ENCODE assay signal across 19 cellular contexts in the genomic region with DNA sequence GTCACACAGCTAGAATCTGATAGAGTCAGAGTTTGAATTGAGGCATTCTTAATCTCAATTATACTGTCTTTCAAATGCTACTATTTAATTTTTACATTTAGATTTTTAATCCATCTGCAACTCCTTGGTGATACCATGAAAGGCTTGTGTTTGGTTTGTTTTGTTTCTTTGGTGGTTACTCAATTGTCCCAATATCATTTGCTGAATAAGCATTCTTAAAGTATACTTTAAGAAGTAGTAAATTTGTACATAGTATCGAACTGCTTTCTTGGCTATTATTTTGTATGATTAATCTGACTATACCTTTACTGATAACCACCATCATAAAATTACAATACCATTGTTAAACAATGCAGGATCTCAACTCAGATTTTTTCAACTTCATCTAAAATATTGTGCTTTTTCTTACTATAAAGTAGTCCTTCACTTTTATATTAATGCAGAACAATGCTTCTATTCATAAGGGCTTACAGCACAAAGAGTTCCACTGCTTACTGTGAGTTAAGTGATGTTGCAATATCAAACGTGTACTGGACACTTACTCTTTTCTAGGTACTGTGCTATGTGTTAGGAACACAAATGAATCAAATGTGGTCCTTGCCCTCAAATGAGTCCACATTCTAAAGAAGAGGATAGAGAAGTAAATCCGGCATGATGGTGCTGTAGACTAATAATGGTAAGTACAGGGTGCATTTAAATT.
A peak's percentile ranks its signal among the peaks of the same experiment; 100 is the strongest.
DNase-seq lines count a peak whose midpoint lies in the region; ATAC-seq, FAIRE-seq and TF ChIP-seq lines count a peak whose summit lies in the region.
"Had no signal": no experiment of that assay in that cellular context is flagged by ENCODE, and none has a peak within 500 bp of the region (broad histone marks: within the 10 kb centered on the region; RNA-seq: fewer than 3 reads in every experiment).

No MANE protein-coding gene starts in this region.

- no peak for TF ChIP-seq POLR2A in adrenal gland (IDR thresholded peaks at IDR 0.05)

- H3K9me3 ChIP-seq in kidney (ENCODE audit: control insufficient read depth in 1 of 2, low read length in 2 of 2) (no peaks in the 10 kb centered on the region), adrenal gland (replicated peaks in 1 of 3) (no peaks in the 10 kb centered on the region)

- peak; percentile 4 for DNase-seq in COLO829 (ENCODE audit: low spot score)
- peak; percentile 1 for DNase-seq in SK-MEL-5 (ENCODE audit: low read depth, low spot score)
- no peak for DNase-seq in kidney
- DNase-seq in NCI-H2227 (lab: John Stamatoyannopoulos, UW; ENCODE audit: unreplicated experiment) = no peak
- no peak for DNase-seq in adrenal gland
- DNase-seq: AML-193; CD4-positive, alpha-beta T cell; DMS153; DMS79; GDM1; HCEC 1CT had no signal

- H3K9ac ChIP-seq in kidney (ENCODE audit: low read length in 2 of 2) = no peak overlapping the region

- ATAC-seq in HG02938 (IDR thresholded peaks at IDR 0.05; ENCODE audit: unreplicated experiment) = no peak
- ATAC-seq: GM23338 had no signal

- in situ Hi-C loops in SK-MEL-5 (cut with HindIII; ENCODE audit: low pct_unique_long_range_greater_than_20kb, low sequenced_read_pairs) = no loop called here

- H3K27me3 ChIP-seq in adrenal gland = no peaks in the 10 kb centered on the region

- H3K4me3 ChIP-seq in kidney (ENCODE audit: low read length in 2 of 2) (no peak overlapping the region), adrenal gland (no peak overlapping the region)
- H3K4me3 ChIP-seq: GM23338 had no signal

- H3K4me1 ChIP-seq in kidney (ENCODE audit: control insufficient read depth in 1 of 2, insufficient read depth in 1 of 2, low read depth in 1 of 2, low read length in 2 of 2) (no peaks in the 10 kb centered on the region), adrenal gland (replicated peaks in 1 of 2) (no peaks in the 10 kb centered on the region)

- intact Hi-C loops in kidney (cut with DNase I) = no loop called here
- intact Hi-C loops in adrenal gland (cut with DNase I) = no loop called here

- H3K36me3 ChIP-seq in kidney (ENCODE audit: control insufficient read depth in 1 of 2, insufficient read depth in 2 of 2, low read length in 2 of 2) (no peaks in the 10 kb centered on the region), adrenal gland (replicated peaks in 1 of 2) (no peaks in the 10 kb centered on the region)

- TF ChIP-seq CTCF in kidney (IDR thresholded peaks at IDR 0.05; ENCODE audit: borderline replicate concordance, extremely low read depth, insufficient read depth) = no peak
- no peak for TF ChIP-seq CTCF in adrenal gland (IDR thresholded peaks at IDR 0.05)

- FAIRE-seq in kidney (lab: Jason Lieb, UNC) = peak; percentile 25
- FAIRE-seq: A204.1, GM12892, GM18507, H54 had no signal

- H3K27ac ChIP-seq in kidney (ENCODE audit: low read depth in 2 of 2, low read length in 2 of 2) (no peak overlapping the region), adrenal gland (no peak overlapping the region)
- H3K27ac ChIP-seq: C4-2B, HL-60 had no signal

- 63 to 73% (median 67%) methylated on average over 3 of the region's 3 CpGs for WGBS in adrenal gland, 4 donors

Comparison
In these comparisons a context has a peak if more than half of its experiments do, and no peak if none do; other contexts are left out.
1. DNase-seq: peak in COLO829 (single experiment) and SK-MEL-5 (single experiment); none in kidney (single experiment), NCI-H2227 (single experiment) and adrenal gland (0 of 7).